Comparison of ENCODE assay signal across 9 cellular contexts in genomic region chr1:181159451-181160151, GRCh38.
A peak's percentile ranks its signal among the peaks of the same experiment; 100 is the strongest.
DNase-seq lines count a peak whose midpoint lies in the region; ATAC-seq, FAIRE-seq and TF ChIP-seq lines count a peak whose summit lies in the region.
"Had no signal": no experiment of that assay in that cellular context is flagged by ENCODE, and none has a peak within 500 bp of the region (broad histone marks: within the 10 kb centered on the region; RNA-seq: fewer than 3 reads in every experiment).

No MANE protein-coding gene starts in this region.

- H3K4me3 ChIP-seq in neuronal stem cell (ENCODE audit: low read length in 2 of 2), result no peak overlapping the region

- H3K4ac ChIP-seq in neuronal stem cell (ENCODE audit: low read length), result no peak overlapping the region

- H3K4me2 ChIP-seq in neuronal stem cell (ENCODE audit: insufficient read depth, low read length, poor library complexity, severe bottlenecking), result no peak overlapping the region

- H2AK5ac ChIP-seq in neuronal stem cell (ENCODE audit: low read depth, low read length), result no peak overlapping the region

- no peak overlapping the region for H4K91ac ChIP-seq in neuronal stem cell (ENCODE audit: low read depth, low read length, poor library complexity)

- peak overlapping the region; percentile 34 for H3K27ac Mint-ChIP-seq in activated naive CD8-positive, alpha-beta T cell treated with anti-CD3 and anti-CD28 coated beads for 36 hours
- H3K27ac Mint-ChIP-seq: activated B cell treated with CpG ODN at 0.5 μM for 24 hours had no signal

- H2BK12ac ChIP-seq in neuronal stem cell (ENCODE audit: low read length), result no peak overlapping the region

- peak; percentile 88 for ATAC-seq in SK-N-SH treated with all-trans-retinoic acid at 6 μM for 48 hours
- no peak for ATAC-seq in GM18867 (IDR thresholded peaks at IDR 0.05; ENCODE audit: unreplicated experiment)

- no peak overlapping the region for H3K27ac ChIP-seq in neuronal stem cell (replicated peaks; ENCODE audit: low read length)

- H4K8ac ChIP-seq in neuronal stem cell (ENCODE audit: low read depth, low read length), result no peak overlapping the region

- H3K36me3 Mint-ChIP-seq in activated naive CD8-positive, alpha-beta T cell treated with anti-CD3 and anti-CD28 coated beads for 36 hours, result peaks cover 1% of the 10 kb centered on the region

- no peak for TF ChIP-seq POLR2A in GM12892 (IDR thresholded peaks at IDR 0.05; ENCODE audit: low read depth, low read length)

- DNase-seq in GM12892 (ENCODE audit: insufficient read length), result no peak
- DNase-seq in activated naive CD8-positive, alpha-beta T cell treated with anti-CD3 and anti-CD28 coated beads for 36 hours, result peak; percentile 40
- no peak for DNase-seq in neuronal stem cell (ENCODE audit: low spot score)
- DNase-seq in NCI-H82 treated with DMSO at 0.1 percent for 48 hours (lab: John Stamatoyannopoulos, UW; ENCODE audit: unreplicated experiment), result no peak
- DNase-seq in NCI-H82 (lab: John Stamatoyannopoulos, UW), result no peak
- no peak for DNase-seq in NCI-H1694 treated with DMSO at 0.1 percent for 48 hours (lab: John Stamatoyannopoulos, UW)
- DNase-seq: activated B cell treated with CpG ODN at 0.5 μM for 24 hours had no signal

- no CpG with 5 or more reads among the region's 10 CpGs for WGBS in neuronal stem cell (ENCODE audit: extremely low coverage in 2 of 2, insufficient read length in 2 of 2, insufficient replicate concordance in 1 of 2), 2 donors

- H3K36me3 ChIP-seq in neuronal stem cell (replicated peaks in 1 of 2; ENCODE audit: control insufficient read depth in 2 of 2, insufficient read depth in 2 of 2, low read length in 2 of 2), result no peaks in the 10 kb centered on the region

- H3K23ac ChIP-seq in neuronal stem cell (ENCODE audit: low read depth, low read length, poor library complexity), result no peak overlapping the region

- H3K27me3 ChIP-seq in neuronal stem cell (ENCODE audit: control insufficient read depth in 3 of 3, insufficient read depth in 3 of 3, low read depth in 1 of 3, low read length in 3 of 3), result no peaks in the 10 kb centered on the region

- H2BK5ac ChIP-seq in neuronal stem cell (ENCODE audit: low read length), result no peak overlapping the region

- H3K4me3 Mint-ChIP-seq in activated naive CD8-positive, alpha-beta T cell treated with anti-CD3 and anti-CD28 coated beads for 36 hours, result peak overlapping the region; percentile 49
- H3K4me3 Mint-ChIP-seq: activated B cell treated with CpG ODN at 0.5 μM for 24 hours had no signal

- H3K4me1 ChIP-seq in neuronal stem cell (ENCODE audit: control insufficient read depth in 2 of 2, insufficient read depth in 1 of 2, low read depth in 1 of 2, low read length in 2 of 2), result no peaks in the 10 kb centered on the region

- H2BK15ac ChIP-seq in neuronal stem cell (ENCODE audit: low read length), result no peak overlapping the region

- no peak overlapping the region for H2AFZ ChIP-seq in neuronal stem cell (ENCODE audit: low read length)

- H3K4me1 Mint-ChIP-seq in activated naive CD8-positive, alpha-beta T cell treated with anti-CD3 and anti-CD28 coated beads for 36 hours, result peaks cover 24% of the 10 kb centered on the region

- H3K14ac ChIP-seq in neuronal stem cell (ENCODE audit: low read length), result no peak overlapping the region

- peaks cover 0 to 2% of the 10 kb centered on the region in 2 donors for H3K9me3 ChIP-seq in neuronal stem cell (replicated peaks in 1 of 2; ENCODE audit: control insufficient read depth in 2 of 2, insufficient read depth in 1 of 2, low read depth in 1 of 2, low read length in 2 of 2)

- peaks cover 3% of the 10 kb centered on the region for H3K27me3 Mint-ChIP-seq in activated naive CD8-positive, alpha-beta T cell treated with anti-CD3 and anti-CD28 coated beads for 36 hours
- H3K27me3 Mint-ChIP-seq: activated B cell treated with CpG ODN at 0.5 μM for 24 hours had no signal

- peak overlapping the region; percentile 38 for H3K9ac ChIP-seq in neuronal stem cell (ENCODE audit: low read depth, low read length, poor library complexity)

- H2BK120ac ChIP-seq in neuronal stem cell (ENCODE audit: low read depth, low read length), result no peak overlapping the region

- peak; percentile 65 for FAIRE-seq in GM12892 (lab: Jason Lieb, UNC)

- H3K9me3 Mint-ChIP-seq in activated naive CD8-positive, alpha-beta T cell treated with anti-CD3 and anti-CD28 coated beads for 36 hours, result peaks cover 27% of the 10 kb centered on the region

- no peak overlapping the region for H3K18ac ChIP-seq in neuronal stem cell (ENCODE audit: low read length)

- H3K79me1 ChIP-seq in neuronal stem cell (ENCODE audit: low read depth, low read length), result no peaks in the 10 kb centered on the region

TF ChIP-seq in SK-N-SH treated with all-trans-retinoic acid at 6 μM for 48 hours, 23 proteins besides CTCF, POLR2A, EP300 and RAD21:
- TF ChIP-seq ARNTL (CRISPR knock-in tag; IDR thresholded peaks at IDR 0.05; ENCODE audit: borderline replicate concordance, low read depth), result no peak
- no peak for TF ChIP-seq ZNF565 (CRISPR knock-in tag; conservative IDR thresholded peaks at IDR 0.05; ENCODE audit: low read depth)
- no peak for TF ChIP-seq PPARA (CRISPR knock-in tag; IDR thresholded peaks at IDR 0.05; ENCODE audit: borderline replicate concordance)
- TF ChIP-seq ISL1 (CRISPR knock-in tag; IDR thresholded peaks at IDR 0.05), result no peak
- no peak for TF ChIP-seq ZFP3 (CRISPR knock-in tag; IDR thresholded peaks at IDR 0.05)
- TF ChIP-seq ZFP30 (CRISPR knock-in tag; IDR thresholded peaks at IDR 0.05), result no peak
- no peak for TF ChIP-seq CSRNP3 (CRISPR knock-in tag; IDR thresholded peaks at IDR 0.05)
- TF ChIP-seq RARB (CRISPR knock-in tag; IDR thresholded peaks at IDR 0.05), result no peak
- no peak for TF ChIP-seq CSDC2 (CRISPR knock-in tag; IDR thresholded peaks at IDR 0.05)
- TF ChIP-seq POU6F1 (CRISPR knock-in tag; IDR thresholded peaks at IDR 0.05; ENCODE audit: borderline replicate concordance, low read depth), result no peak
- no peak for TF ChIP-seq ZC3H10 (CRISPR knock-in tag; IDR thresholded peaks at IDR 0.05)
- no peak for TF ChIP-seq CREB5 (CRISPR knock-in tag; IDR thresholded peaks at IDR 0.05; ENCODE audit: low read depth)
- TF ChIP-seq ZNF8 (CRISPR knock-in tag; IDR thresholded peaks at IDR 0.05), result no peak
- no peak for TF ChIP-seq OSR1 (CRISPR knock-in tag; IDR thresholded peaks at IDR 0.05)
- no peak for TF ChIP-seq TOX (CRISPR knock-in tag; IDR thresholded peaks at IDR 0.05; ENCODE audit: borderline replicate concordance)
- TF ChIP-seq TCF4 (CRISPR knock-in tag; IDR thresholded peaks at IDR 0.05; ENCODE audit: borderline replicate concordance), result no peak
